1 cellular context compared by ENCODE assay signal in genomic region chr16:8850279-8850885, GRCh38.
TF ChIP-seq lines count a peak whose summit lies in the region.

No MANE protein-coding gene starts in this region.

TF ChIP-seq in HCT116, 20 proteins besides CTCF, POLR2A, EP300 and RAD21 (continued from another document):
- TF ChIP-seq ZBTB33 (IDR thresholded peaks at IDR 0.05; ENCODE audit: extremely low read depth, insufficient replicate concordance, low read length), result no peak
